In the genomic region with DNA sequence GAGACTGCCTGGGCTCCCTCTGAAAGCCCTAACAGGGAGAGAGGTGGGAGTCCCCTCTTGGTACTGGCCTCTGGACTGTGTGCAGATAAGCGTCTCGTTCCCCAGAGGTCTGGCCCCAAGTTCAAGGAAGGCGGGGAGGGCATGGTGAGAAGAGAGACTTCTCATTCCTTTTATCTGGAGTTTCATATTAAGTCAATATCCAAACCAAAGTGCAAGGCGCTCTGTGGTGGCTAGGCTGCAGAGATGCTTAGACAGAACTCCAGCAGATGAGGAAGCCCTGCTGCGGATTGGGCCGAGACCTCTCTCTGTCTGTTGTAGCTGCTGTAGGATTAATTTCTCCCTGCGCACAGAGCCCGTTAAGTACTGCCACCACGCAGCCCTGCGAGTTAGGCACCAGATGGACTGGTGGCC, we compare ENCODE assay signal across 28 cellular contexts. TPM values are rescaled to one million over a fixed set of nuclear protein-coding genes. Genes with fewer than 3 reads are reported as not detected.
DNase-seq lines count a peak whose midpoint lies in the region; FAIRE-seq and TF ChIP-seq lines count a peak whose summit lies in the region.
"Had no signal": no experiment of that assay in that cellular context is flagged by ENCODE, and none has a peak within 500 bp of the region (broad histone marks: within the 10 kb centered on the region; RNA-seq: fewer than 3 reads in every experiment).

No MANE protein-coding gene starts in this region.

- H3K36me3 Mint-ChIP-seq in Caco-2 (ENCODE audit: insufficient read depth, unreplicated experiment): peaks cover 13% of the 10 kb centered on the region
- peaks cover 60% of the 10 kb centered on the region in 2 donors for H3K36me3 Mint-ChIP-seq in CD14-positive monocyte

- peak overlapping the region; percentile 37 for H3K27ac Mint-ChIP-seq in Caco-2 (ENCODE audit: unreplicated experiment)
- no peak overlapping the region for H3K27ac Mint-ChIP-seq in CD14-positive monocyte
- H3K27ac Mint-ChIP-seq: activated B cell treated with CpG ODN at 0.5 μM for 24 hours had no signal

- peaks cover 1% of the 10 kb centered on the region for H3K36me3 ChIP-seq in Caco-2 (ENCODE audit: control insufficient read depth, insufficient read depth, low read length)
- no peaks in the 10 kb centered on the region; a peak in 1 of 8 replicates for H3K36me3 ChIP-seq in H1 (ENCODE audit: control insufficient read depth in 2 of 4, insufficient read depth in 4 of 4, low read length in 3 of 4)
- H3K36me3 ChIP-seq in mucosa of rectum (ENCODE audit: control insufficient read depth in 2 of 2, insufficient read depth in 2 of 2, low read length in 2 of 2): peaks cover 0 to 9% of the 10 kb centered on the region in 2 donors
- H3K36me3 ChIP-seq: ovary had no signal

- intact Hi-C loops in Caco-2 (cut with micrococcal nuclease; ENCODE audit: unreplicated experiment) (no loop called here), CD14-positive monocyte (cut with micrococcal nuclease) (no loop called here)

- H3K14ac ChIP-seq in H1 (ENCODE audit: insufficient read length): no peak overlapping the region

- no peak for TF ChIP-seq POLR2A in H1 (IDR thresholded peaks at IDR 0.05; ENCODE audit: control extremely low read depth in 1 of 2, low read depth in 2 of 2, low read length in 2 of 2)

- no peak overlapping the region for H2BK120ac ChIP-seq in H1 (replicated peaks; ENCODE audit: low read depth, low read length)

- no peak for TF ChIP-seq EP300 in H1 (IDR thresholded peaks at IDR 0.05; ENCODE audit: borderline replicate concordance in 1 of 2, low read depth in 2 of 2, low read length in 2 of 2)

- no peak for TF ChIP-seq RAD21 in H1 (IDR thresholded peaks at IDR 0.05 in 1 of 2, conservative IDR thresholded peaks at IDR 0.05 in 1 of 2; ENCODE audit: low read depth in 2 of 2, low read length in 2 of 2)

- no peak overlapping the region for H2AK5ac ChIP-seq in H1 (ENCODE audit: low read depth, low read length)

- no peak for FAIRE-seq in H1 (lab: Jason Lieb, UNC)
- FAIRE-seq: A549, frontal cortex had no signal

- H3K9ac ChIP-seq in H1 (replicated peaks in 1 of 4; ENCODE audit: extremely low read depth in 1 of 4, low read depth in 3 of 4, low read length in 3 of 4) (no peak overlapping the region), mucosa of rectum (ENCODE audit: low read depth in 1 of 2, low read length in 2 of 2) (no peak overlapping the region)

- H3K23me2 ChIP-seq in H1 (ENCODE audit: low read depth, low read length): no peaks in the 10 kb centered on the region; the same call in 1 of the 2 replicates

- H3K9me3 ChIP-seq in Caco-2: no peaks in the 10 kb centered on the region
- no peaks in the 10 kb centered on the region for H3K9me3 ChIP-seq in H1 (ENCODE audit: insufficient read depth in 2 of 2, low read depth in 1 of 2, low read length in 1 of 2)
- H3K9me3 ChIP-seq in mucosa of rectum (ENCODE audit: control insufficient read depth in 2 of 2, low read length in 2 of 2): no peaks in the 10 kb centered on the region
- H3K9me3 ChIP-seq: A549, ovary, SJCRH30, thoracic aorta, vagina had no signal

- no peak overlapping the region for H3K56ac ChIP-seq in H1 (replicated peaks; ENCODE audit: insufficient read length, low read depth, low read length)

- no peak overlapping the region for H2BK15ac ChIP-seq in H1 (ENCODE audit: low read length)

- H3K4me3 Mint-ChIP-seq in Caco-2 (ENCODE audit: unreplicated experiment): no peak overlapping the region
- no peak overlapping the region for H3K4me3 Mint-ChIP-seq in CD14-positive monocyte
- H3K4me3 Mint-ChIP-seq: activated B cell treated with CpG ODN at 0.5 μM for 24 hours; CD8-positive, alpha-beta memory T cell; central memory CD8-positive, alpha-beta T cell; neural crest cell had no signal

- no peaks in the 10 kb centered on the region for H4K20me1 ChIP-seq in H1 (replicated peaks in 1 of 2; ENCODE audit: control insufficient read depth in 1 of 2, insufficient read depth in 2 of 2, low read length in 2 of 2)

- H3K27me3 Mint-ChIP-seq in Caco-2 (ENCODE audit: insufficient read depth, unreplicated experiment) (no peaks in the 10 kb centered on the region), CD14-positive monocyte (ENCODE audit: low read depth in 3 of 3) (peaks cover 0 to 2% (median 2%) of the 10 kb centered on the region in 3 donors)
- H3K27me3 Mint-ChIP-seq: central memory CD8-positive, alpha-beta T cell had no signal

- no peak overlapping the region for H3K4me2 ChIP-seq in H1 (ENCODE audit: insufficient read depth in 1 of 2, low read depth in 2 of 2, low read length in 2 of 2)
- H3K4me2 ChIP-seq: A549 had no signal

- H3K79me1 ChIP-seq in H1 (ENCODE audit: low read depth, low read length): no peaks in the 10 kb centered on the region

- TF ChIP-seq CTCF in Caco-2 (IDR thresholded peaks at IDR 0.05; ENCODE audit: insufficient read depth in 1 of 2, low read depth in 1 of 2, low read length in 1 of 2, severe bottlenecking in 1 of 2, unreplicated experiment in 1 of 2): no peak
- no peak for TF ChIP-seq CTCF in H1 (IDR thresholded peaks at IDR 0.05; ENCODE audit: control extremely low read depth in 1 of 3, insufficient read depth in 1 of 3, low read depth in 1 of 3, low read length in 3 of 3)
- no peak for TF ChIP-seq CTCF in CD14-positive monocyte (IDR thresholded peaks at IDR 0.05)

- H4K8ac ChIP-seq in H1 (ENCODE audit: extremely low read depth, insufficient read depth, low read length): no peak overlapping the region

- BruUV-seq in Caco-2 (replicated peaks; lab: Mats Ljungman, UMichigan): no TSS peak

- H3K27ac ChIP-seq in H1 (ENCODE audit: low read depth, low read length): no peak overlapping the region
- H3K27ac ChIP-seq in mucosa of rectum (ENCODE audit: low read depth in 2 of 2, low read length in 2 of 2): peak overlapping the region; percentile 1 to 46
- H3K27ac ChIP-seq: A549, ovary, SJCRH30, thoracic aorta, vagina had no signal

- peak overlapping the region; percentile 27; the same call in 1 of the 2 replicates for H3K18ac ChIP-seq in H1 (ENCODE audit: extremely low read depth, low read length)

- no peak overlapping the region for H4K91ac ChIP-seq in H1 (replicated peaks; ENCODE audit: insufficient read length, low read length)

- H2AFZ ChIP-seq in H1 (ENCODE audit: low read length): no peak overlapping the region

- no peak overlapping the region for H3K23ac ChIP-seq in H1 (ENCODE audit: insufficient read length)

- no peak overlapping the region for H4K5ac ChIP-seq in H1 (ENCODE audit: insufficient read length, low read depth, low read length)

- H3K4ac ChIP-seq in H1 (replicated peaks; ENCODE audit: insufficient read length, low read depth, low read length): no peak overlapping the region

- no peak overlapping the region for H2BK5ac ChIP-seq in H1 (ENCODE audit: low read depth, low read length)

- H3K4me3 ChIP-seq in Caco-2 (ENCODE audit: low read depth, low read length) (no peak overlapping the region), H1 (ENCODE audit: extremely low read depth in 1 of 4, insufficient read depth in 2 of 4, low read depth in 3 of 4, low read length in 4 of 4) (no peak overlapping the region), mucosa of rectum (ENCODE audit: low read length in 2 of 2) (no peak overlapping the region)
- H3K4me3 ChIP-seq: A549, ovary, SJCRH30, thoracic aorta, vagina had no signal

- no peak for DNase-seq in Caco-2
- peak; percentile 96 for DNase-seq in NCI-H82 (lab: John Stamatoyannopoulos, UW)
- DNase-seq in H1 (ENCODE audit: low read depth in 1 of 2, low spot score in 2 of 2): no peak
- DNase-seq in CD14-positive monocyte (ENCODE audit: low spot score): no peak
- no peak for DNase-seq in UCSD-AML1 (lab: John Stamatoyannopoulos, UW; ENCODE audit: unreplicated experiment)
- no peak for DNase-seq in DMS53 (lab: John Stamatoyannopoulos, UW)
- DNase-seq in NCI-H146 treated with DMSO at 0.1 percent for 48 hours (lab: John Stamatoyannopoulos, UW; ENCODE audit: unreplicated experiment): no peak
- DNase-seq: activated B cell treated with CpG ODN at 0.5 μM for 24 hours; activated CD4-positive, alpha-beta T cell treated with anti-CD3 and anti-CD28 coated beads, Interleukin-2, amount 50 U/mL, for 4 hours; activated naive CD4-positive, alpha-beta T cell; CD8-positive, alpha-beta memory T cell; DMS153; kidney glomerular epithelial cell; MM.1S; NCI-H1105 treated with DMSO at 0.1 percent for 48 hours; NCI-H1930; NCI-H226; ovary; RPMI8226; SJCRH30; stimulated activated naive CD4-positive, alpha-beta T cell had no signal

- CTCF ChIA-PET in Caco-2 (lab: Charles Lee): no interaction called here
- CTCF ChIA-PET in H1 (lab: Charles Lee; ENCODE audit: partially characterized antibody): interaction anchor here (0.6 to 5.3 kb wide), 7 partner anchors 11 to 149 kb away, joined by 3 to 24 read pairs (median 3); no protein-coding TSS in a partner anchor

- H3K27me3 ChIP-seq in Caco-2 (replicated peaks; ENCODE audit: control insufficient read depth, insufficient read depth, low read length): no peaks in the 10 kb centered on the region
- 0 out of 7 replicates have a peak, but pooled peaks cover 0 to 2% (median 0%) of the 10 kb centered on the region in 4 experiments for H3K27me3 ChIP-seq in H1 (replicated peaks in 1 of 4; ENCODE audit: control insufficient read depth in 3 of 4, extremely low read depth in 1 of 4, insufficient read depth in 3 of 4, low read length in 3 of 4)
- no peaks in the 10 kb centered on the region for H3K27me3 ChIP-seq in mucosa of rectum (ENCODE audit: control insufficient read depth in 2 of 2, insufficient read depth in 2 of 2, low read length in 2 of 2)
- H3K27me3 ChIP-seq: ovary, SJCRH30, vagina had no signal

- no peaks in the 10 kb centered on the region for H3K9me3 Mint-ChIP-seq in Caco-2 (ENCODE audit: unreplicated experiment)
- peaks cover 0 to 2% (median 0%) of the 10 kb centered on the region in 7 donors for H3K9me3 Mint-ChIP-seq in CD14-positive monocyte
- H3K9me3 Mint-ChIP-seq: activated B cell treated with CpG ODN at 0.5 μM for 24 hours; CD8-positive, alpha-beta memory T cell; central memory CD8-positive, alpha-beta T cell; neural crest cell had no signal

- POLR2A ChIA-PET in Caco-2 (lab: Charles Lee): no interaction called here
- POLR2A ChIA-PET in H1 (lab: Charles Lee; ENCODE audit: partially characterized antibody): interaction anchor here (1.0 kb wide), 1 partner anchor 100 kb away, joined by 3 read pairs; no protein-coding TSS in a partner anchor

- no peak overlapping the region for H2BK20ac ChIP-seq in H1 (ENCODE audit: low read length)

- WGBS in H1 (ENCODE audit: extremely low coverage in 1 of 2, insufficient coverage in 1 of 2, insufficient read length in 1 of 2, insufficient replicate concordance in 2 of 2, low coverage in 1 of 2, low lambda C conversion rate in 2 of 2, missing lambda C conversion rate in 1 of 2), 2 experiments: 92% methylated on average over 10 of the region's 10 CpGs; no CpG with 5 or more reads in 1 of the 2 experiments

- H3K4me1 ChIP-seq in Caco-2: peaks cover 25% of the 10 kb centered on the region
- peaks cover 0 to 12% (median 8%) of the 10 kb centered on the region in 4 experiments; a peak in 4 of 7 replicates for H3K4me1 ChIP-seq in H1 (replicated peaks in 1 of 4; ENCODE audit: control insufficient read depth in 3 of 4, insufficient read depth in 4 of 4, low read length in 3 of 4)
- H3K4me1 ChIP-seq in mucosa of rectum (ENCODE audit: control insufficient read depth in 2 of 2, insufficient read depth in 2 of 2, low read length in 2 of 2): peaks cover 13 to 44% of the 10 kb centered on the region in 2 donors
- H3K4me1 ChIP-seq: A549 had no signal

- H3K79me2 ChIP-seq in H1 (ENCODE audit: control insufficient read depth in 1 of 2, insufficient read depth in 2 of 2, low read length in 2 of 2): no peaks in the 10 kb centered on the region

- no peak overlapping the region for H2BK12ac ChIP-seq in H1 (ENCODE audit: low read depth, low read length)

- H3K4me1 Mint-ChIP-seq in Caco-2 (ENCODE audit: low read depth, unreplicated experiment): peaks cover 4% of the 10 kb centered on the region
- H3K4me1 Mint-ChIP-seq in CD14-positive monocyte: peaks cover 34% of the 10 kb centered on the region

RNA-seq across cellular contexts. Expression of gene MVB12B, which starts 16.0 kb away (rescaled TPM):
- 20.8 and 24.4 TPM in 2 replicates for total RNA-seq in Caco-2 (2022)
- 5.0 and 5.9 TPM in 2 replicates for total RNA-seq in H1 (2021; fragmentation: NEBNext Ultra II Directional; extraction: Animal tissue kit (Norgen Biotek cat#: 25700))
- polyA plus RNA-seq in H1 (2011; rRNA removed) (2.6 and 3.7 TPM in 2 replicates), CD14-positive monocyte (1 to 10 TPM; 2.8 to 3.5 TPM)
- 3.0 TPM for polyA plus RNA-seq in H1 (2011; cell fraction: cytosol; rRNA removed)
- 5.0 TPM for polyA plus RNA-seq in H1 (2011; cell fraction: nucleus; rRNA removed)
- polyA plus RNA-seq in H1 (2012, experiment 1 of 2): 3.1 to 4.5 TPM (median 3.4 TPM) in 4 replicates
- 3.0 TPM for polyA plus RNA-seq in H1 (2012, experiment 2 of 2)
- polyA plus RNA-seq in H1 (2013, experiment 1 of 2): 2.8 TPM
- 2.6 TPM for polyA plus RNA-seq in H1 (2013, experiment 2 of 2)
- polyA minus RNA-seq in H1 (2011; rRNA and poly(A)+ RNA removed): 4.5 and 4.6 TPM in 2 replicates
- polyA minus RNA-seq in H1 (2011; cell fraction: cytosol; rRNA and poly(A)+ RNA removed): 6.5 TPM
- 9.8 TPM for polyA minus RNA-seq in H1 (2011; cell fraction: nucleus; rRNA and poly(A)+ RNA removed)
